Comparison of ENCODE assay signal across 1 cellular context in the genomic region with DNA sequence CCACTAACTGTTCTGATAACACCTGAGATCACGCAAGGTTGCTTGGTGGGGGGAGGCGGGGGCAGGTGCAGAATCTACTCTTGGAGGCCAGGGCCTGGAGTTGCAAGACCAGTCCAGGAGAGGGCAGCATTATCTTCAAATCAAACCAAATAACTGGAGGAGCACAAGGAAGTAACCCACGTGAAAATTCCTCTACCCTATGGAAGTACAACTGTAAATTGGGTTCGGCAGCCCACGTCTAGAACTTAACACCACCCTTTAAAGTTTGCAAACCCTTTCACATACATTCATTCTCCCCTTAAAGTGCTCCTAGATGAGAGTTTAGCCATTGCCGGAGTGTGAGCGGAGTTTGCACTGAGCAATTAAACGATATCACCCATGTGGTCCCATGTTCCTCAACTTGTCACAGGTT.
TF ChIP-seq lines count a peak whose summit lies in the region.

No MANE protein-coding gene starts in this region.

TF ChIP-seq in HepG2, 621 proteins besides CTCF, POLR2A, EP300 and RAD21 (continued from another document):
- TF ChIP-seq, protein P1, sequence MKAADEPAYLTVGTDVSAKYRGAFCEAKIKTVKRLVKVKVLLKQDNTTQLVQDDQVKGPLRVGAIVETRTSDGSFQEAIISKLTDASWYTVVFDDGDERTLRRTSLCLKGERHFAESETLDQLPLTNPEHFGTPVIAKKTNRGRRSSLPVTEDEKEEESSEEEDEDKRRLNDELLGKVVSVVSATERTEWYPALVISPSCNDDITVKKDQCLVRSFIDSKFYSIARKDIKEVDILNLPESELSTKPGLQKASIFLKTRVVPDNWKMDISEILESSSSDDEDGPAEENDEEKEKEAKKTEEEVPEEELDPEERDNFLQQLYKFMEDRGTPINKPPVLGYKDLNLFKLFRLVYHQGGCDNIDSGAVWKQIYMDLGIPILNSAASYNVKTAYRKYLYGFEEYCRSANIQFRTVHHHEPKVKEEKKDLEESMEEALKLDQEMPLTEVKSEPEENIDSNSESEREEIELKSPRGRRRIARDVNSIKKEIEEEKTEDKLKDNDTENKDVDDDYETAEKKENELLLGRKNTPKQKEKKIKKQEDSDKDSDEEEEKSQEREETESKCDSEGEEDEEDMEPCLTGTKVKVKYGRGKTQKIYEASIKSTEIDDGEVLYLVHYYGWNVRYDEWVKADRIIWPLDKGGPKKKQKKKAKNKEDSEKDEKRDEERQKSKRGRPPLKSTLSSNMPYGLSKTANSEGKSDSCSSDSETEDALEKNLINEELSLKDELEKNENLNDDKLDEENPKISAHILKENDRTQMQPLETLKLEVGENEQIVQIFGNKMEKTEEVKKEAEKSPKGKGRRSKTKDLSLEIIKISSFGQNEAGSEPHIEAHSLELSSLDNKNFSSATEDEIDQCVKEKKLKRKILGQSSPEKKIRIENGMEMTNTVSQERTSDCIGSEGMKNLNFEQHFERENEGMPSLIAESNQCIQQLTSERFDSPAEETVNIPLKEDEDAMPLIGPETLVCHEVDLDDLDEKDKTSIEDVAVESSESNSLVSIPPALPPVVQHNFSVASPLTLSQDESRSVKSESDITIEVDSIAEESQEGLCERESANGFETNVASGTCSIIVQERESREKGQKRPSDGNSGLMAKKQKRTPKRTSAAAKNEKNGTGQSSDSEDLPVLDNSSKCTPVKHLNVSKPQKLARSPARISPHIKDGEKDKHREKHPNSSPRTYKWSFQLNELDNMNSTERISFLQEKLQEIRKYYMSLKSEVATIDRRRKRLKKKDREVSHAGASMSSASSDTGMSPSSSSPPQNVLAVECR (CRISPR knock-in tag; IDR thresholded peaks at IDR 0.05; ENCODE audit: borderline replicate concordance) = peak; percentile 36; the same call in 1 of the 2 replicates
- TF ChIP-seq ZSCAN25 (CRISPR knock-in tag; IDR thresholded peaks at IDR 0.05) (0 out of 2 replicates have a peak, but pooled peaks have one; percentile 17), ZBTB7B (CRISPR knock-in tag; IDR thresholded peaks at IDR 0.05) (no peak)
